ENCODE assay signal across 17 cellular contexts in the genomic region with DNA sequence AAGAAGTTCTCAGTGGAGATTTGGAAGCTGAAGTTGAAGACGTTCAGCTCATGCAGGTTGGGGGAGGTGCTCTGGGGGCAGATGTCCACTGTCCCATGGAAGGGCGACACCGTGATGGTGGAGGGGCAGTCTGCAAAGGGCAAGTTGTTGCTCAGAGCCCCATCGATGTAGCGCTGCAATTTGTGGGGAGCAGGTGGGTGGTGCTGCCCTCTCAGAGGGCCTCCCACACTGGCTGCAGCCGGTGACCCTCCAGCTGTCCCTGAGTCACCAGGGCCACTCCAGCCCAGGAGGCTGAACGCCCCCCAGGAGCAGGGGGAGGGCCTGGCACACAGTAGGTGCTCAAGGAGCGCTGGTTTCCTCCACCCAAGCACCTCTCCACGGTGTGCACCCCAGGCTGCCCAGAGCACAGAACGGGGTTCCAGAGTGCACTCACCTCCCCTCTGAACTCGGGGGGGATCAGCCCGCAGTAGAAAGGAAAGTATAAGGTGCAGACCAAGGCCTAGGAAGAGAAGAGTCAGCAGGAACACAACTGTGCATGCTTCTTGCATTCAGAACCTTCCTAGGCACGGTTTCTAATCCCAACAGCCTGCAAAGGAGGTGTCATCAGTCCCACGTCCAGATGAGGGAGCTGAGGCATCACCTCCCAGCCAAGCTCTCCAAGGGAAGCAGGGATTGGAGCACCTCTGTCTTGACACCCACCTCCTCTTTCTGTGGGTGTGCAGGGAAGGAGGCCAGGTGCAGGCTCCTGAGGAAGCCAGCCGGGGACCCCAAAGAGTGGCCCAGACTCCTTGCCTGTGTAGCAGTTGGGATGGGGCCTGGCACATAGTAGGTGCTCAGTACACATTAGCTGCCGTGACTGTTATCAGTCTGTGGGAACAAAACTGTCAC. TPM values are rescaled to one million over a fixed set of nuclear protein-coding genes. Genes with fewer than 3 reads are reported as not detected.
DNase-seq lines count a peak whose midpoint lies in the region; ATAC-seq and TF ChIP-seq lines count a peak whose summit lies in the region.
"Had no signal": no experiment of that assay in that cellular context is flagged by ENCODE, and none has a peak within 500 bp of the region (broad histone marks: within the 10 kb centered on the region; RNA-seq: fewer than 3 reads in every experiment).

No MANE protein-coding gene starts in this region.

- H3K36me3 Mint-ChIP-seq in natural killer cell treated with Interleukin-12 subunit alpha and Interleukin-12 subunit beta and Interleukin-15 and Interleukin-18, amount 100 ng/mL, for 72 hours: no peaks in the 10 kb centered on the region
- H3K36me3 Mint-ChIP-seq: activated naive CD4-positive, alpha-beta T cell treated with anti-CD3 and anti-CD28 coated beads, Interleukin-2, amount 50 U/mL, for 72 hours had no signal

- peaks cover 3 to 10% of the 10 kb centered on the region in 2 donors for H3K4me1 Mint-ChIP-seq in natural killer cell treated with Interleukin-12 subunit alpha and Interleukin-12 subunit beta and Interleukin-15 and Interleukin-18, amount 100 ng/mL, for 72 hours (ENCODE audit: low read depth in 2 of 2)

- H3K79me2 ChIP-seq in PC-9 (ENCODE audit: low read depth): no peaks in the 10 kb centered on the region

- no peak overlapping the region for H3K4me3 ChIP-seq in PC-9
- H3K4me3 ChIP-seq in epithelial cell of esophagus (ENCODE audit: low read length): no peak overlapping the region
- H3K4me3 ChIP-seq: dorsolateral prefrontal cortex, mucosa of descending colon, suprapubic skin had no signal

- H3K27ac ChIP-seq in PC-9: no peak overlapping the region
- H3K27ac ChIP-seq: dorsolateral prefrontal cortex, suprapubic skin had no signal

- POLR2A ChIA-PET in PC-9 (lab: Charles Lee; ENCODE audit: unreplicated experiment): interaction anchor here (0.6 kb wide), 1 partner anchor 32 kb away, joined by 3 read pairs; no protein-coding TSS in a partner anchor

- H3K9me3 ChIP-seq in PC-9 (ENCODE audit: insufficient read depth, low read depth): no peaks in the 10 kb centered on the region
- H3K9me3 ChIP-seq: mucosa of descending colon, suprapubic skin had no signal

- no peak overlapping the region for H2AFZ ChIP-seq in PC-9

- H3K9me2 ChIP-seq in PC-9 (ENCODE audit: insufficient read depth): no peaks in the 10 kb centered on the region

- H3F3A ChIP-seq in PC-9 (ENCODE audit: insufficient read depth, low read depth): no peaks in the 10 kb centered on the region

- H3K27ac Mint-ChIP-seq in natural killer cell treated with Interleukin-12 subunit alpha and Interleukin-12 subunit beta and Interleukin-15 and Interleukin-18, amount 100 ng/mL, for 72 hours: no peak overlapping the region
- H3K27ac Mint-ChIP-seq: activated CD8-positive, alpha-beta T cell treated with anti-CD3 and anti-CD28 coated beads, Interleukin-2, amount 10 ng/mL, durations not matched to agents 7 days and 5 days; activated naive CD4-positive, alpha-beta T cell treated with anti-CD3 and anti-CD28 coated beads, Interleukin-2, amount 50 U/mL, for 72 hours; T-helper 1 cell treated with Interleukin-12 subunit alpha and Interleukin-12 subunit beta and Interleukin-4 antibody, amounts not matched to agents 30 μg/mL and 1 μg/mL, for 36 hours had no signal

- H3K36me3 ChIP-seq in PC-9 (ENCODE audit: low read depth): no peaks in the 10 kb centered on the region
- H3K36me3 ChIP-seq: suprapubic skin had no signal

- TF ChIP-seq CTCF in PC-9 (conservative IDR thresholded peaks at IDR 0.05) (peak; percentile 52), epithelial cell of esophagus (IDR thresholded peaks at IDR 0.05; ENCODE audit: insufficient read depth, low read depth, low read length, missing control alignments) (peak; percentile 34)

- no peaks in the 10 kb centered on the region for H4K20me1 ChIP-seq in PC-9 (ENCODE audit: insufficient read depth)

- peaks cover 36% of the 10 kb centered on the region for H3K27me3 ChIP-seq in PC-9 (ENCODE audit: insufficient read depth, low read depth)

- H3K4me2 ChIP-seq in PC-9: no peak overlapping the region

- CTCF ChIA-PET in PC-9 (lab: Charles Lee): interaction anchor here (1.0 kb wide), 1 partner anchor 56 kb away, joined by 4 read pairs; no protein-coding TSS in a partner anchor

- no peak for ATAC-seq in natural killer cell treated with Interleukin-12 subunit alpha and Interleukin-12 subunit beta and Interleukin-15 and Interleukin-18, amount 100 ng/mL, for 72 hours
- no peak for ATAC-seq in GM18907 (IDR thresholded peaks at IDR 0.05; ENCODE audit: unreplicated experiment)
- ATAC-seq in GM19467 (IDR thresholded peaks at IDR 0.05; ENCODE audit: unreplicated experiment): no peak
- ATAC-seq: activated CD8-positive, alpha-beta T cell treated with anti-CD3 and anti-CD28 coated beads, Interleukin-2, amount 10 ng/mL, durations not matched to agents 7 days and 5 days; activated naive CD4-positive, alpha-beta T cell treated with anti-CD3 and anti-CD28 coated beads, Interleukin-2, amount 50 U/mL, for 72 hours; mucosa of descending colon had no signal

- H3K9me3 Mint-ChIP-seq in natural killer cell treated with Interleukin-12 subunit alpha and Interleukin-12 subunit beta and Interleukin-15 and Interleukin-18, amount 100 ng/mL, for 72 hours: no peaks in the 10 kb centered on the region
- H3K9me3 Mint-ChIP-seq: activated naive CD4-positive, alpha-beta T cell treated with anti-CD3 and anti-CD28 coated beads, Interleukin-2, amount 50 U/mL, for 72 hours; T-helper 1 cell treated with Interleukin-12 subunit alpha and Interleukin-12 subunit beta and Interleukin-4 antibody, amounts not matched to agents 30 μg/mL and 1 μg/mL, for 36 hours had no signal

- in situ Hi-C loops in G401 (cut with HindIII; ENCODE audit: low sequenced_read_pairs): no loop called here

- H3K4me3 Mint-ChIP-seq in natural killer cell treated with Interleukin-12 subunit alpha and Interleukin-12 subunit beta and Interleukin-15 and Interleukin-18, amount 100 ng/mL, for 72 hours: no peak overlapping the region
- H3K4me3 Mint-ChIP-seq: activated CD8-positive, alpha-beta T cell treated with anti-CD3 and anti-CD28 coated beads, Interleukin-2, amount 10 ng/mL, durations not matched to agents 7 days and 5 days; T-helper 1 cell treated with Interleukin-12 subunit alpha and Interleukin-12 subunit beta and Interleukin-4 antibody, amounts not matched to agents 30 μg/mL and 1 μg/mL, for 36 hours had no signal

- intact Hi-C loops in PC-9 (cut with micrococcal nuclease; ENCODE audit: unreplicated experiment): loop anchor here (5.0 kb wide), 1 partner anchor 58 kb away; no protein-coding TSS in a partner anchor
- intact Hi-C loops in posterior vena cava (cut with DNase I): loop anchor here in 1 of 2 donors (5.0 kb wide), 1 partner anchor 502 kb away; no protein-coding TSS in a partner anchor

- DNase-seq in G401 (ENCODE audit: low spot score): peak; percentile 6
- DNase-seq in PC-9: peak in 1 of 2 experiments; percentile 48
- peak; percentile 47 for DNase-seq in epithelial cell of esophagus (ENCODE audit: low read depth)
- peak; percentile 61 for DNase-seq in posterior vena cava (ENCODE audit: low spot score)
- DNase-seq in NCI-H146 treated with DMSO at 0.1 percent for 48 hours (lab: John Stamatoyannopoulos, UW; ENCODE audit: unreplicated experiment): no peak
- no peak for DNase-seq in natural killer cell treated with Interleukin-12 subunit alpha and Interleukin-12 subunit beta and Interleukin-15 and Interleukin-18, amount 100 ng/mL, for 72 hours (ENCODE audit: low spot score)
- DNase-seq: activated CD8-positive, alpha-beta T cell treated with anti-CD3 and anti-CD28 coated beads, Interleukin-2, amount 10 ng/mL, durations not matched to agents 7 days and 5 days; DMS79 treated with DMSO at 0.1 percent for 48 hours; mucosa of descending colon; NCI-H1436 had no signal

- BruUV-seq in PC-9 (replicated peaks; lab: Mats Ljungman, UMichigan): no TSS peak

- H3K4me1 ChIP-seq in PC-9 (replicated peaks; ENCODE audit: insufficient read depth): no peaks in the 10 kb centered on the region

- peaks cover 24 to 37% of the 10 kb centered on the region in 2 donors for H3K27me3 Mint-ChIP-seq in natural killer cell treated with Interleukin-12 subunit alpha and Interleukin-12 subunit beta and Interleukin-15 and Interleukin-18, amount 100 ng/mL, for 72 hours

RNA-seq across cellular contexts. Expression of a gene that starts 2.2 kb away (rescaled TPM):
- not detected in 2 replicates for total RNA-seq in G401 (2014; rRNA removed; shearing (Covaris generic))
- total RNA-seq in PC-9 (2021) (not detected in 2 replicates), posterior vena cava (not detected)
- total RNA-seq in natural killer cell treated with Interleukin-12 subunit alpha and Interleukin-12 subunit beta and Interleukin-15 and Interleukin-18, amount 100 ng/mL, for 72 hours: not detected
- total RNA-seq: activated CD8-positive, alpha-beta T cell treated with anti-CD3 and anti-CD28 coated beads, Interleukin-2, amount 10 ng/mL, durations not matched to agents 7 days and 5 days; activated naive CD4-positive, alpha-beta T cell treated with anti-CD3 and anti-CD28 coated beads, Interleukin-2, amount 50 U/mL, for 72 hours; mucosa of descending colon; renal cortical epithelial cell had no signal

RNA-seq across cellular contexts. Expression of a gene that starts 27.3 kb away (rescaled TPM):
- 5.5 and 9.5 TPM in 2 replicates for total RNA-seq in G401 (2014; rRNA removed; shearing (Covaris generic))
- total RNA-seq in PC-9 (2021) (3.2 and 3.4 TPM in 2 replicates), posterior vena cava (not detected)
- not detected for total RNA-seq in natural killer cell treated with Interleukin-12 subunit alpha and Interleukin-12 subunit beta and Interleukin-15 and Interleukin-18, amount 100 ng/mL, for 72 hours
- total RNA-seq: activated CD8-positive, alpha-beta T cell treated with anti-CD3 and anti-CD28 coated beads, Interleukin-2, amount 10 ng/mL, durations not matched to agents 7 days and 5 days had no signal

RNA-seq across cellular contexts. Expression of a gene that starts 34.0 kb away (rescaled TPM):
- total RNA-seq in G401 (2014; rRNA removed; shearing (Covaris generic)): 3.8 and 6.5 TPM in 2 replicates
- total RNA-seq in PC-9 (2021): 22.2 and 26.8 TPM in 2 replicates
- under 1 TPM in 1 of 2 donors, not detected in 1; 0.51 TPM for total RNA-seq in posterior vena cava
- total RNA-seq in natural killer cell treated with Interleukin-12 subunit alpha and Interleukin-12 subunit beta and Interleukin-15 and Interleukin-18, amount 100 ng/mL, for 72 hours: under 1 TPM; 0.14 to 0.47 TPM

Comparison
In these comparisons a context has a peak if more than half of its experiments do, and no peak if none do; other contexts are left out.
1. DNase-seq: peak in G401 (single experiment), epithelial cell of esophagus (single experiment) and posterior vena cava (single experiment); none in NCI-H146 treated with DMSO at 0.1 percent for 48 hours (single experiment) and natural killer cell treated with Interleukin-12 subunit alpha and Interleukin-12 subunit beta and Interleukin-15 and Interleukin-18, amount 100 ng/mL, for 72 hours (single experiment).